29 cellular contexts compared by ENCODE assay signal in genomic region chr19:51784109-51784785, GRCh38. TPM values are rescaled to one million over a fixed set of nuclear protein-coding genes. Genes with fewer than 3 reads are reported as not detected.
DNase-seq lines count a peak whose midpoint lies in the region; ATAC-seq, FAIRE-seq and TF ChIP-seq lines count a peak whose summit lies in the region.
"Had no signal": no experiment of that assay in that cellular context is flagged by ENCODE, and none has a peak within 500 bp of the region (broad histone marks: within the 10 kb centered on the region; RNA-seq: fewer than 3 reads in every experiment).

No MANE protein-coding gene starts in this region.

- no peak overlapping the region for H3K9ac ChIP-seq in mucosa of rectum (ENCODE audit: low read depth in 1 of 2, low read length in 2 of 2)

- no peak for TF ChIP-seq POLR2A in H54 (IDR thresholded peaks at IDR 0.05; ENCODE audit: low read depth, low read length)

- H3K27me3 ChIP-seq in ACC112 (ENCODE audit: insufficient read depth, low read length) (peaks cover 4% of the 10 kb centered on the region; the same call in 1 of the 2 replicates), mucosa of rectum (ENCODE audit: control insufficient read depth in 2 of 2, insufficient read depth in 2 of 2, low read length in 2 of 2) (no peaks in the 10 kb centered on the region), GM23338 (ENCODE audit: insufficient read depth) (no peaks in the 10 kb centered on the region; the same call in none of the 2 replicates)
- H3K27me3 ChIP-seq: body of pancreas, transverse colon had no signal

- no peak overlapping the region for H3K4me3 Mint-ChIP-seq in GM23338
- H3K4me3 Mint-ChIP-seq: activated CD4-positive, alpha-beta T cell treated with anti-CD3 and anti-CD28 coated beads, Interleukin-2, amount 10 ng/mL, durations not matched to agents 7 days and 5 days; activated T-cell treated with anti-CD3 and anti-CD28 coated beads, Interleukin-2, amount 50 U/mL, for 24 hours; H9; naive B cell had no signal

- H3K79me2 ChIP-seq in ACC112 (ENCODE audit: control insufficient read depth, insufficient read depth, low read length, unreplicated experiment) (no peaks in the 10 kb centered on the region), GM23338 (replicated peaks; ENCODE audit: insufficient read depth) (no peaks in the 10 kb centered on the region)

- no peak for TF ChIP-seq CTCF in GM23338 (conservative IDR thresholded peaks at IDR 0.05; ENCODE audit: low read depth in 2 of 2)

- H3K27ac ChIP-seq in ACC112 (ENCODE audit: low read depth, low read length) (peak overlapping the region; percentile 77), epithelial cell of prostate (peak overlapping the region; percentile 79), mucosa of rectum (ENCODE audit: low read depth in 2 of 2, low read length in 2 of 2) (peak overlapping the region; percentile 20 to 49), GM23338 (ENCODE audit: low read depth) (no peak overlapping the region)
- H3K27ac ChIP-seq: neutrophil, psoas muscle had no signal

- H2AFZ ChIP-seq in ACC112 (ENCODE audit: low read length, unreplicated experiment) (no peak overlapping the region), GM23338 (no peak overlapping the region)

- H3K9me3 ChIP-seq in mucosa of rectum (ENCODE audit: control insufficient read depth in 2 of 2, low read length in 2 of 2), result no peaks in the 10 kb centered on the region
- H3K9me3 ChIP-seq: body of pancreas, Caco-2, MG63, neutrophil, psoas muscle, transverse colon had no signal

- H3K4me1 ChIP-seq in ACC112 (ENCODE audit: control insufficient read depth, insufficient read depth, low read length, unreplicated experiment) (peaks cover 18% of the 10 kb centered on the region), mucosa of rectum (ENCODE audit: control insufficient read depth in 2 of 2, insufficient read depth in 2 of 2, low read length in 2 of 2) (no peaks in the 10 kb centered on the region), GM23338 (ENCODE audit: insufficient read depth) (no peaks in the 10 kb centered on the region)
- H3K4me1 ChIP-seq: body of pancreas, Caco-2, psoas muscle, transverse colon had no signal

- DNase-seq in H54 (ENCODE audit: insufficient read length, low spot score) (no peak), epithelial cell of prostate (ENCODE audit: low read depth, low spot score) (no peak), islet precursor cell (no peak), GM23338 (ENCODE audit: low spot score) (no peak), middle frontal gyrus (ENCODE audit: extremely low spot score, low spot score) (no peak)
- DNase-seq: activated gamma-delta T cell treated with Interleukin-2 at 50 U/mL for 16 hours, Caco-2, H9, kidney glomerular epithelial cell, NCI-H2081, NCI-H345, NCI-H748 treated with DMSO at 0.1 percent for 48 hours, T-helper 9 cell had no signal

- no peaks in the 10 kb centered on the region for H3K4me1 Mint-ChIP-seq in GM23338
- H3K4me1 Mint-ChIP-seq: activated CD4-positive, alpha-beta T cell treated with anti-CD3 and anti-CD28 coated beads, Interleukin-2, amount 10 ng/mL, durations not matched to agents 7 days and 5 days; H9 had no signal

- no peaks in the 10 kb centered on the region for H3K36me3 ChIP-seq in ACC112 (ENCODE audit: insufficient read depth, low read length)
- no peaks in the 10 kb centered on the region for H3K36me3 ChIP-seq in mucosa of rectum (ENCODE audit: control insufficient read depth in 2 of 2, insufficient read depth in 2 of 2, low read length in 2 of 2)
- no peaks in the 10 kb centered on the region for H3K36me3 ChIP-seq in GM23338 (ENCODE audit: insufficient read depth)
- H3K36me3 ChIP-seq: MG63, neutrophil, transverse colon had no signal

- H4K20me1 ChIP-seq in GM23338 (replicated peaks; ENCODE audit: insufficient read depth), result no peaks in the 10 kb centered on the region

- ATAC-seq in GM23338, result no peak
- no peak for ATAC-seq in HG03139 (IDR thresholded peaks at IDR 0.05; ENCODE audit: unreplicated experiment)
- ATAC-seq: body of pancreas had no signal

- no peaks in the 10 kb centered on the region for H3F3A ChIP-seq in GM23338 (replicated peaks; ENCODE audit: low read depth)

- H3K9me3 Mint-ChIP-seq in GM23338, result peaks cover 18% of the 10 kb centered on the region; the same call in 2 of the 3 replicates

- H3K27me3 Mint-ChIP-seq in GM23338 (ENCODE audit: insufficient read depth, low read depth, poor library complexity), result no peaks in the 10 kb centered on the region

- no peak overlapping the region for H3K4me3 ChIP-seq in ACC112 (ENCODE audit: low read depth, low read length)
- H3K4me3 ChIP-seq in mucosa of rectum (ENCODE audit: low read length in 2 of 2), result no peak overlapping the region
- no peak overlapping the region for H3K4me3 ChIP-seq in GM23338
- H3K4me3 ChIP-seq: body of pancreas, MG63, psoas muscle, transverse colon had no signal

- no peaks in the 10 kb centered on the region; the same call in 1 of the 2 replicates for H3K9me2 ChIP-seq in GM23338 (ENCODE audit: insufficient read depth)

- H3K36me3 Mint-ChIP-seq in GM23338 (ENCODE audit: low read depth), result no peaks in the 10 kb centered on the region
- H3K36me3 Mint-ChIP-seq: naive B cell had no signal

- H3K27ac Mint-ChIP-seq in GM23338, result no peak overlapping the region
- H3K27ac Mint-ChIP-seq: activated CD4-positive, alpha-beta T cell treated with anti-CD3 and anti-CD28 coated beads, Interleukin-2, amount 10 ng/mL, durations not matched to agents 7 days and 5 days; activated T-cell treated with anti-CD3 and anti-CD28 coated beads, Interleukin-2, amount 50 U/mL, for 24 hours; H9; naive B cell had no signal

- FAIRE-seq in H54 (lab: Jason Lieb, UNC), result peak; percentile 20
- FAIRE-seq: G401.6, GM19239 had no signal

- no peak overlapping the region for H3K4me2 ChIP-seq in GM23338

TF ChIP-seq in GM23338, 12 proteins besides CTCF, POLR2A, EP300 and RAD21 (continues in another document):
- no peak for TF ChIP-seq NANOG (IDR thresholded peaks at IDR 0.05; ENCODE audit: borderline replicate concordance)
- no peak for TF ChIP-seq POLR2AphosphoS5 (IDR thresholded peaks at IDR 0.05; ENCODE audit: low read depth)
- TF ChIP-seq ZNF331 (CRISPR knock-in tag; IDR thresholded peaks at IDR 0.05; ENCODE audit: low read depth), result no peak
- no peak for TF ChIP-seq EZH2 (IDR thresholded peaks at IDR 0.05; ENCODE audit: low read depth, unreplicated experiment)
- TF ChIP-seq, protein P1, sequence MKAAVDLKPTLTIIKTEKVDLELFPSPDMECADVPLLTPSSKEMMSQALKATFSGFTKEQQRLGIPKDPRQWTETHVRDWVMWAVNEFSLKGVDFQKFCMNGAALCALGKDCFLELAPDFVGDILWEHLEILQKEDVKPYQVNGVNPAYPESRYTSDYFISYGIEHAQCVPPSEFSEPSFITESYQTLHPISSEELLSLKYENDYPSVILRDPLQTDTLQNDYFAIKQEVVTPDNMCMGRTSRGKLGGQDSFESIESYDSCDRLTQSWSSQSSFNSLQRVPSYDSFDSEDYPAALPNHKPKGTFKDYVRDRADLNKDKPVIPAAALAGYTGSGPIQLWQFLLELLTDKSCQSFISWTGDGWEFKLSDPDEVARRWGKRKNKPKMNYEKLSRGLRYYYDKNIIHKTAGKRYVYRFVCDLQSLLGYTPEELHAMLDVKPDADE (IDR thresholded peaks at IDR 0.05), result no peak

RNA-seq across cellular contexts. Expression of gene FPR3, which starts 10.7 kb away (rescaled TPM):
- not detected in 2 replicates for total RNA-seq in GM23338 (2014; rRNA removed; shearing (Covaris generic))
- 0.16 TPM in 1 of 2 replicates, not detected in the other for polyA plus RNA-seq in GM23338 (2016; fragmentation: Nextera tagmentation; extraction: Ambion mirVana)
- total RNA-seq: activated CD4-positive, alpha-beta T cell treated with anti-CD3 and anti-CD28 coated beads, Interleukin-2, amount 10 ng/mL, durations not matched to agents 7 days and 5 days; Caco-2; chondrocyte; H9; HT1080 had no signal
- polyA plus RNA-seq: BJ had no signal

RNA-seq across cellular contexts. Expression of gene FPR2, which starts 23.3 kb away (rescaled TPM):
- total RNA-seq in GM23338 (2014; rRNA removed; shearing (Covaris generic)), result not detected in 2 replicates
- not detected in 2 replicates for polyA plus RNA-seq in GM23338 (2016; fragmentation: Nextera tagmentation; extraction: Ambion mirVana)
- total RNA-seq: activated CD4-positive, alpha-beta T cell treated with anti-CD3 and anti-CD28 coated beads, Interleukin-2, amount 10 ng/mL, durations not matched to agents 7 days and 5 days; Caco-2; chondrocyte; H9; transverse colon had no signal
- polyA plus RNA-seq: BJ had no signal

RNA-seq across cellular contexts. Expression of gene FPR1, which starts 32.6 kb away (rescaled TPM):
- not detected in 2 replicates for total RNA-seq in GM23338 (2014; rRNA removed; shearing (Covaris generic))
- not detected in 2 replicates for polyA plus RNA-seq in GM23338 (2016; fragmentation: Nextera tagmentation; extraction: Ambion mirVana)
- total RNA-seq: activated CD4-positive, alpha-beta T cell treated with anti-CD3 and anti-CD28 coated beads, Interleukin-2, amount 10 ng/mL, durations not matched to agents 7 days and 5 days; Caco-2; chondrocyte; H9 had no signal
- polyA plus RNA-seq: BJ had no signal
